ENCODE assay signal across 21 cellular contexts in genomic region chr10:47451998-47452494, GRCh38. TPM values are rescaled to one million over a fixed set of nuclear protein-coding genes. Genes with fewer than 3 reads are reported as not detected.
A peak's percentile ranks its signal among the peaks of the same experiment; 100 is the strongest.
DNase-seq lines count a peak whose midpoint lies in the region; ATAC-seq and TF ChIP-seq lines count a peak whose summit lies in the region.
"Had no signal": no experiment of that assay in that cellular context is flagged by ENCODE, and none has a peak within 500 bp of the region (broad histone marks: within the 10 kb centered on the region; RNA-seq: fewer than 3 reads in every experiment).

No MANE protein-coding gene starts in this region.

- TF ChIP-seq CTCF in natural killer cell (IDR thresholded peaks at IDR 0.05), result no peak
- TF ChIP-seq CTCF in coronary artery (IDR thresholded peaks at IDR 0.05), result no peak
- no peak for TF ChIP-seq CTCF in WTC11 (IDR thresholded peaks at IDR 0.05)

- no peak overlapping the region for H3K18ac ChIP-seq in mesendoderm (ENCODE audit: low read length)

- CTCF ChIA-PET in WTC11 (lab: Charles Lee), result no interaction called here

- peak; percentile 3 for DNase-seq in natural killer cell treated with Interleukin-12 subunit alpha and Interleukin-12 subunit beta and Interleukin-15 and Interleukin-18, amount 100 ng/mL, for 72 hours (ENCODE audit: low spot score)
- DNase-seq in natural killer cell (no peak), coronary artery (ENCODE audit: low spot score) (peak; percentile 46), mesendoderm (no peak), NCI-H1092 treated with DMSO at 0.1 percent for 48 hours (lab: John Stamatoyannopoulos, UW) (no peak), WTC11 (ENCODE audit: low spot score) (no peak), NCI-H1417 treated with DMSO at 0.1 percent for 48 hours (lab: John Stamatoyannopoulos, UW) (no peak)
- DNase-seq: BE2C; CD4-positive, alpha-beta memory T cell; GF-D8; GOT3; HFFc6; Karpas-422; NCI-H2081 treated with DMSO at 0.1 percent for 48 hours; NCI-H748 treated with DMSO at 0.1 percent for 48 hours; NK-92 treated with Interleukin-12 subunit alpha and Interleukin-12 subunit beta, amount 100 ng/mL, for 24 hours had no signal

- H3K79me1 ChIP-seq in mesendoderm (ENCODE audit: low read length), result no peaks in the 10 kb centered on the region

- H3K36me3 ChIP-seq in mesendoderm (ENCODE audit: control insufficient read depth, insufficient read depth, low read length), result no peaks in the 10 kb centered on the region
- H3K36me3 ChIP-seq: BE2C, Peyer's patch had no signal

- H3K27ac ChIP-seq in coronary artery, result no peak overlapping the region
- H3K27ac ChIP-seq in mesendoderm (ENCODE audit: low read depth, low read length), result no peak overlapping the region
- H3K27ac ChIP-seq: HL-60, Peyer's patch had no signal

- H2BK5ac ChIP-seq in mesendoderm (ENCODE audit: low read length), result no peak overlapping the region

- H3K27ac Mint-ChIP-seq in natural killer cell treated with Interleukin-12 subunit alpha and Interleukin-12 subunit beta and Interleukin-15 and Interleukin-18, amount 100 ng/mL, for 72 hours, result no peak overlapping the region
- H3K27ac Mint-ChIP-seq in natural killer cell (no peak overlapping the region), WTC11 (no peak overlapping the region)
- H3K27ac Mint-ChIP-seq: CD4-positive, alpha-beta memory T cell; HFFc6; IgD-negative memory B cell had no signal

- H3K4me2 ChIP-seq in mesendoderm (ENCODE audit: low read length), result no peak overlapping the region

- no peak overlapping the region for H2BK15ac ChIP-seq in mesendoderm (replicated peaks; ENCODE audit: low read depth)

- peak overlapping the region; percentile 24 for H3K23ac ChIP-seq in mesendoderm (ENCODE audit: low read length)

- H3K9ac ChIP-seq in mesendoderm (ENCODE audit: low read length), result no peak overlapping the region

- H4K5ac ChIP-seq in mesendoderm (ENCODE audit: low read length), result no peak overlapping the region

- WGBS in mesendoderm (ENCODE audit: extremely low coverage, insufficient coverage, low lambda C conversion rate), result no CpG with 5 or more reads among the region's 7 CpGs

- H2AK5ac ChIP-seq in mesendoderm (ENCODE audit: low read length), result no peak overlapping the region

- H3K4ac ChIP-seq in mesendoderm (ENCODE audit: low read depth, low read length), result no peak overlapping the region

- peaks cover 4 to 14% of the 10 kb centered on the region in 2 donors for H3K27me3 Mint-ChIP-seq in natural killer cell treated with Interleukin-12 subunit alpha and Interleukin-12 subunit beta and Interleukin-15 and Interleukin-18, amount 100 ng/mL, for 72 hours
- H3K27me3 Mint-ChIP-seq in natural killer cell (ENCODE audit: low read depth in 2 of 2), result peaks cover 0 to 3% of the 10 kb centered on the region in 2 donors
- H3K27me3 Mint-ChIP-seq in WTC11 (ENCODE audit: low read depth), result no peaks in the 10 kb centered on the region

- no peak overlapping the region for H4K8ac ChIP-seq in mesendoderm (ENCODE audit: low read depth, low read length)

- H3K56ac ChIP-seq in mesendoderm (ENCODE audit: low read length), result peak overlapping the region; percentile 42

- H3K4me1 Mint-ChIP-seq in natural killer cell treated with Interleukin-12 subunit alpha and Interleukin-12 subunit beta and Interleukin-15 and Interleukin-18, amount 100 ng/mL, for 72 hours (ENCODE audit: low read depth in 2 of 2), result peaks cover 0 to 14% of the 10 kb centered on the region in 2 donors
- H3K4me1 Mint-ChIP-seq in natural killer cell, result no peaks in the 10 kb centered on the region
- H3K4me1 Mint-ChIP-seq in WTC11, result peaks cover 4% of the 10 kb centered on the region; the same call in 1 of the 2 replicates

- H3K27me3 ChIP-seq in mesendoderm (ENCODE audit: insufficient read depth, low read length, poor library complexity), result no peaks in the 10 kb centered on the region
- H3K27me3 ChIP-seq: BE2C, Peyer's patch had no signal

- H3K4me3 ChIP-seq in coronary artery (no peak overlapping the region), mesendoderm (ENCODE audit: low read length) (no peak overlapping the region)
- H3K4me3 ChIP-seq: Peyer's patch had no signal

- no peaks in the 10 kb centered on the region for H3K79me2 ChIP-seq in mesendoderm (ENCODE audit: control insufficient read depth, insufficient read depth, low read length)

- H2BK120ac ChIP-seq in mesendoderm (ENCODE audit: low read depth, low read length), result no peak overlapping the region

- H3K9me3 Mint-ChIP-seq in natural killer cell treated with Interleukin-12 subunit alpha and Interleukin-12 subunit beta and Interleukin-15 and Interleukin-18, amount 100 ng/mL, for 72 hours, result peaks cover 4% of the 10 kb centered on the region
- H3K9me3 Mint-ChIP-seq in natural killer cell (peaks cover 0 to 5% of the 10 kb centered on the region in 2 donors), WTC11 (peaks cover 9% of the 10 kb centered on the region)
- H3K9me3 Mint-ChIP-seq: CD4-positive, alpha-beta memory T cell; HFFc6; IgD-negative memory B cell had no signal

- POLR2A ChIA-PET in WTC11 (lab: Charles Lee), result no interaction called here

- intact Hi-C loops in natural killer cell (cut with micrococcal nuclease), result no loop called here

- no peak for ATAC-seq in natural killer cell treated with Interleukin-12 subunit alpha and Interleukin-12 subunit beta and Interleukin-15 and Interleukin-18, amount 100 ng/mL, for 72 hours
- ATAC-seq in natural killer cell, result no peak
- no peak for ATAC-seq in WTC11

- no peaks in the 10 kb centered on the region for H3K4me1 ChIP-seq in mesendoderm (ENCODE audit: control insufficient read depth, low read depth, low read length)
- H3K4me1 ChIP-seq: BE2C, Peyer's patch had no signal

- H3K4me3 Mint-ChIP-seq in natural killer cell treated with Interleukin-12 subunit alpha and Interleukin-12 subunit beta and Interleukin-15 and Interleukin-18, amount 100 ng/mL, for 72 hours, result no peak overlapping the region
- H3K4me3 Mint-ChIP-seq in natural killer cell (no peak overlapping the region), WTC11 (no peak overlapping the region)
- H3K4me3 Mint-ChIP-seq: CD4-positive, alpha-beta memory T cell; HFFc6; IgD-negative memory B cell had no signal

- H3K36me3 Mint-ChIP-seq in natural killer cell treated with Interleukin-12 subunit alpha and Interleukin-12 subunit beta and Interleukin-15 and Interleukin-18, amount 100 ng/mL, for 72 hours, result no peaks in the 10 kb centered on the region
- H3K36me3 Mint-ChIP-seq in natural killer cell, result no peaks in the 10 kb centered on the region
- H3K36me3 Mint-ChIP-seq in WTC11, result no peaks in the 10 kb centered on the region
- H3K36me3 Mint-ChIP-seq: CD4-positive, alpha-beta memory T cell; IgD-negative memory B cell had no signal

TF ChIP-seq in WTC11, 78 proteins besides CTCF, POLR2A, EP300 and RAD21 (continues in another document):
- TF ChIP-seq AR (CRISPR knock-in tag; IDR thresholded peaks at IDR 0.05), result no peak

RNA-seq across cellular contexts. Expression of gene ANXA8, which starts 31.9 kb away (rescaled TPM):
- not detected for total RNA-seq in natural killer cell treated with Interleukin-12 subunit alpha and Interleukin-12 subunit beta and Interleukin-15 and Interleukin-18, amount 100 ng/mL, for 72 hours
- total RNA-seq in natural killer cell (not detected), WTC11 (2021) (0.18 to 0.20 TPM in 2 of 3 replicates, not detected in the other)
- polyA plus RNA-seq in mesendoderm (2013, experiment 1 of 2), result 0.37 TPM
- 0.55 TPM for polyA plus RNA-seq in mesendoderm (2013, experiment 2 of 2)
- total RNA-seq: CD4-positive, alpha-beta memory T cell; Peyer's patch had no signal
- polyA plus RNA-seq: CD4-positive, alpha-beta memory T cell; IgD-negative memory B cell had no signal

RNA-seq across cellular contexts. Expression of gene FAM25G, which starts 39.5 kb away (rescaled TPM):
- total RNA-seq in natural killer cell treated with Interleukin-12 subunit alpha and Interleukin-12 subunit beta and Interleukin-15 and Interleukin-18, amount 100 ng/mL, for 72 hours, result not detected
- not detected for total RNA-seq in natural killer cell
- 0.28 TPM for polyA plus RNA-seq in mesendoderm (2013, experiment 1 of 2)
- polyA plus RNA-seq in mesendoderm (2013, experiment 2 of 2), result not detected
- total RNA-seq in WTC11 (2021), result not detected in 3 replicates
- total RNA-seq: A172; CD4-positive, alpha-beta memory T cell; HFFc6; MCF 10A; Peyer's patch had no signal
- polyA plus RNA-seq: CD4-positive, alpha-beta memory T cell; IgD-negative memory B cell had no signal

Comparison
In these comparisons a context has a peak if more than half of its experiments do, and no peak if none do; other contexts are left out.
1. DNase-seq: peak in natural killer cell treated with Interleukin-12 subunit alpha and Interleukin-12 subunit beta and Interleukin-15 and Interleukin-18, amount 100 ng/mL, for 72 hours (single experiment) and coronary artery (single experiment); none in natural killer cell (single experiment), mesendoderm (single experiment), NCI-H1092 treated with DMSO at 0.1 percent for 48 hours (single experiment), WTC11 (single experiment) and NCI-H1417 treated with DMSO at 0.1 percent for 48 hours (single experiment).